ENCODE assay signal across 21 cellular contexts in genomic region chr10:90480466-90480865, GRCh38.
"Had no signal": no experiment of that assay in that cellular context is flagged by ENCODE, and none has a peak within 500 bp of the region (broad histone marks: within the 10 kb centered on the region; RNA-seq: fewer than 3 reads in every experiment).

No MANE protein-coding gene starts in this region.

- DNase-seq: KBM-7, MM.1S, NCI-H1092 treated with DMSO at 0.1 percent for 48 hours, NCI-H1436, NCI-H187, NCI-H2029, NCI-H2081 treated with DMSO at 0.1 percent for 48 hours, NCI-H2171, NCI-H226, NCI-H446, NCI-H510A, NCI-H524 treated with DMSO at 0.1 percent for 48 hours, NCI-H69, NCI-H774, Right ventricle myocardium superior, RPMI8226, SIG-M5 had no signal

- H3K27me3 ChIP-seq: SJSA1 had no signal

- FAIRE-seq: RCC 7860 had no signal

- H3K4me3 ChIP-seq: SJSA1, SK-N-MC had no signal

- H3K36me3 ChIP-seq: SJSA1 had no signal

- H3K4me1 ChIP-seq: SJSA1 had no signal

- H3K9me3 ChIP-seq: SJSA1 had no signal

- H3K27ac ChIP-seq: HL-60, SJSA1, SK-N-MC had no signal
